1 cellular context compared by ENCODE assay signal in the genomic region with DNA sequence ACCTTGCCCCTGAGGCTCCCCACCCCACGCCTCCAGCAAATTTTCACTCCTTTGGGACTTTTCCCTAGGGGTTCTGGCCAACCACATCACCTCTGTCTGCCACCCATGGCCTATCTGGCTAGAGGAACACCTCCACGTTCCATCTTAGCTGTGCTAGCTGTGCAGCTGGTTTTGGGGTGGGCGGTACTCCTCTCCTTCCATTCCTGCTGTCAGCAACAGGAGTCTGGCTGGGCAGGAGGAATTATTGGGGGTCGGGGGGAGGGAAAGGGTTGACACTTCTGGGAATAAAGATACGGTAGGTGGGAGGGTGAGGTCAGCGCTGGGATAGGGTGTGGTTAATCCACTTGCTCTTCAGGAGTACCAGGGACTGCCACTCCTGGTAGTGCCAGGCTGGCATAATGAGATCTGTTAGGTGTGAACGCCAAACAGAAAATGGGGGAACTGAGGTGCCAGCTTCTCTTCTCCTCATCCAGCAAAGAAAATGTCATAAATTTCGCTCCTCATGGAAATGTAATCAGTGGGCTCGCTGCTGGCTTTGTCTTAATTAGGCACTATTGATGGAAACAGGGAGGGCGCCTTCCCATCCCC.
TF ChIP-seq lines count a peak whose summit lies in the region.

No MANE protein-coding gene starts in this region.

TF ChIP-seq in HEK293, 187 proteins besides CTCF, POLR2A, EP300 and RAD21 (continued from another document):
- TF ChIP-seq ZIC2 (tag by site-specific recombination; IDR thresholded peaks at IDR 0.05) (no peak), EGR2 (tag by site-specific recombination; IDR thresholded peaks at IDR 0.05; ENCODE audit: low read depth) (peak; percentile 63), ZNF114 (tag by site-specific recombination; IDR thresholded peaks at IDR 0.05) (no peak)
